Comparison of ENCODE assay signal across 13 cellular contexts in genomic region chr10:1061930-1062769, GRCh38. TPM values are rescaled to one million over a fixed set of nuclear protein-coding genes. Genes with fewer than 3 reads are reported as not detected.
DNase-seq lines count a peak whose midpoint lies in the region; ATAC-seq and TF ChIP-seq lines count a peak whose summit lies in the region.
"Had no signal": no experiment of that assay in that cellular context is flagged by ENCODE, and none has a peak within 500 bp of the region (broad histone marks: within the 10 kb centered on the region; RNA-seq: fewer than 3 reads in every experiment).

No MANE protein-coding gene starts in this region.

- H3K4me1 Mint-ChIP-seq in activated T-cell treated with anti-CD3 and anti-CD28 coated beads, Interleukin-2, amount 50 U/mL, for 4 hours (ENCODE audit: low read depth) = peaks cover 91% of the 10 kb centered on the region
- H3K4me1 Mint-ChIP-seq in T-cell = peaks cover 87 to 97% (median 94%) of the 10 kb centered on the region in 3 donors
- peaks cover 30% of the 10 kb centered on the region for H3K4me1 Mint-ChIP-seq in progenitor cell of endocrine pancreas (ENCODE audit: low read depth)

- no peaks in the 10 kb centered on the region for H3K27me3 ChIP-seq in effector memory CD4-positive, alpha-beta T cell (replicated peaks; ENCODE audit: control insufficient read depth, insufficient read depth, low read length, poor library complexity, severe bottlenecking)
- H3K27me3 ChIP-seq: foreskin keratinocyte had no signal

- H3K4me1 ChIP-seq in effector memory CD4-positive, alpha-beta T cell (ENCODE audit: control insufficient read depth, insufficient read depth, low read length, poor library complexity, severe bottlenecking) = peaks cover 40% of the 10 kb centered on the region

- H3K27ac ChIP-seq in effector memory CD4-positive, alpha-beta T cell (ENCODE audit: insufficient read depth, low read length, poor library complexity, severe bottlenecking) = peak overlapping the region; percentile 34
- H3K27ac ChIP-seq: coronary artery, foreskin keratinocyte had no signal

- H3K27me3 Mint-ChIP-seq in activated T-cell treated with anti-CD3 and anti-CD28 coated beads, Interleukin-2, amount 50 U/mL, for 4 hours (ENCODE audit: low read depth) = no peaks in the 10 kb centered on the region
- no peaks in the 10 kb centered on the region for H3K27me3 Mint-ChIP-seq in T-cell
- no peaks in the 10 kb centered on the region for H3K27me3 Mint-ChIP-seq in progenitor cell of endocrine pancreas

- peaks cover 7% of the 10 kb centered on the region for H3K36me3 Mint-ChIP-seq in activated T-cell treated with anti-CD3 and anti-CD28 coated beads, Interleukin-2, amount 50 U/mL, for 4 hours (ENCODE audit: insufficient read depth)
- H3K36me3 Mint-ChIP-seq in T-cell (peaks cover 4% of the 10 kb centered on the region), progenitor cell of endocrine pancreas (ENCODE audit: insufficient read depth) (peaks cover 9% of the 10 kb centered on the region)

- POLR2A ChIA-PET in T-cell (lab: Charles Lee) = interaction anchor here (0.6 to 1.9 kb wide), 6 partner anchors 10 to 927 kb away, joined by 3 to 9 read pairs (median 5); partner anchors contain the start of genes IDI1 (in 1 of the 2) and ZMYND11 (in 1 of the 2)

- peak overlapping the region; percentile 88 to 92 for H3K27ac Mint-ChIP-seq in T-cell
- H3K27ac Mint-ChIP-seq in progenitor cell of endocrine pancreas = peak overlapping the region; percentile 10

- peak overlapping the region; percentile 49 for H3K4me3 Mint-ChIP-seq in activated T-cell treated with anti-CD3 and anti-CD28 coated beads, Interleukin-2, amount 50 U/mL, for 4 hours
- peak overlapping the region; percentile 25 to 76 (median 63) for H3K4me3 Mint-ChIP-seq in T-cell
- no peak overlapping the region for H3K4me3 Mint-ChIP-seq in progenitor cell of endocrine pancreas (ENCODE audit: low read depth)

- no peak for TF ChIP-seq CTCF in progenitor cell of endocrine pancreas (IDR thresholded peaks at IDR 0.05; ENCODE audit: unreplicated experiment)

- no peaks in the 10 kb centered on the region for H3K36me3 ChIP-seq in effector memory CD4-positive, alpha-beta T cell (ENCODE audit: control insufficient read depth, insufficient read depth, low read length)

- ATAC-seq in activated T-cell treated with anti-CD3 and anti-CD28 coated beads, Interleukin-2, amount 50 U/mL, for 4 hours = no peak
- ATAC-seq in T-cell (replicated peaks in 1 of 4) (peak in 1 of 4 experiments; percentile 21), HG03354 (IDR thresholded peaks at IDR 0.05; ENCODE audit: poor library complexity, severe bottlenecking, unreplicated experiment) (no peak)
- ATAC-seq: foreskin keratinocyte, Panc1 had no signal

- no peak for DNase-seq in activated T-cell treated with anti-CD3 and anti-CD28 coated beads, Interleukin-2, amount 50 U/mL, for 4 hours
- no peak for DNase-seq in activated T-cell treated with anti-CD3 and anti-CD28 coated beads, Interleukin-2, amount 50 U/mL, for 48 hours
- DNase-seq in T-cell (no peak), progenitor cell of endocrine pancreas (ENCODE audit: low spot score, unreplicated experiment) (no peak)
- no peak for DNase-seq in effector memory CD4-positive, alpha-beta T cell
- no peak for DNase-seq in stimulated activated CD4-positive, alpha-beta T cell treated with anti-CD3 and anti-CD28 coated beads, Interleukin-2, amount 100 ng/mL, for 48 hours
- no peak for DNase-seq in stimulated activated CD4-positive, alpha-beta T cell treated with anti-CD3 and anti-CD28 coated beads, Interleukin-4, amount 100 ng/mL, for 1 hour
- DNase-seq: islet precursor cell, T1000 had no signal

- peak overlapping the region; percentile 22 for H3K4me3 ChIP-seq in effector memory CD4-positive, alpha-beta T cell (ENCODE audit: insufficient read depth, low read depth, low read length, poor library complexity, severe bottlenecking)
- H3K4me3 ChIP-seq: coronary artery had no signal

- CTCF ChIA-PET in T-cell (lab: Charles Lee) = interaction anchor here in 1 of 2 donors (0.6 kb wide), 1 partner anchor 190 kb away, joined by 3 read pairs; no protein-coding TSS in a partner anchor

- H3K9me3 Mint-ChIP-seq in activated T-cell treated with anti-CD3 and anti-CD28 coated beads, Interleukin-2, amount 50 U/mL, for 4 hours = no peaks in the 10 kb centered on the region
- H3K9me3 Mint-ChIP-seq in T-cell (no peaks in the 10 kb centered on the region), progenitor cell of endocrine pancreas (ENCODE audit: low read depth) (peaks cover 3% of the 10 kb centered on the region)

- no peaks in the 10 kb centered on the region for H3K9me3 ChIP-seq in effector memory CD4-positive, alpha-beta T cell (ENCODE audit: control insufficient read depth, low read length)

RNA-seq across cellular contexts. Expression of gene WDR37, which starts 6.0 kb away (rescaled TPM):
- 10 to 100 TPM; 10.5 to 13.5 (median 12.2) TPM for total RNA-seq in activated T-cell treated with anti-CD3 and anti-CD28 coated beads, Interleukin-2, amount 50 U/mL, for 4 hours
- 10 to 100 TPM; 34.6 to 40.4 (median 37.3) TPM for total RNA-seq in T-cell
- total RNA-seq in progenitor cell of endocrine pancreas = 17.4 and 18.7 TPM in 2 replicates

RNA-seq across cellular contexts. Expression of gene IDI1, which starts 13.2 kb away (rescaled TPM):
- total RNA-seq in activated T-cell treated with anti-CD3 and anti-CD28 coated beads, Interleukin-2, amount 50 U/mL, for 4 hours = 10 to 100 TPM; 38.9 to 46.8 (median 44.6) TPM
- total RNA-seq in T-cell (100 to 1,000 TPM in 2 of 5 donors, 10 to 100 TPM in 3; 26.2 to 166 (median 32.8) TPM), progenitor cell of endocrine pancreas (46.3 and 51.4 TPM in 2 replicates)

RNA-seq across cellular contexts. Expression of gene IDI2, which starts 36.5 kb away (rescaled TPM):
- not detected for total RNA-seq in activated T-cell treated with anti-CD3 and anti-CD28 coated beads, Interleukin-2, amount 50 U/mL, for 4 hours
- total RNA-seq in T-cell (not detected), progenitor cell of endocrine pancreas (not detected in 2 replicates)
- total RNA-seq: foreskin keratinocyte had no signal
